ENCODE assay signal across 14 cellular contexts in genomic region chr12:65205886-65206285, GRCh38. TPM values are rescaled to one million over a fixed set of nuclear protein-coding genes. Genes with fewer than 3 reads are reported as not detected.
DNase-seq lines count a peak whose midpoint lies in the region; ATAC-seq and TF ChIP-seq lines count a peak whose summit lies in the region.
"Had no signal": no experiment of that assay in that cellular context is flagged by ENCODE, and none has a peak within 500 bp of the region (broad histone marks: within the 10 kb centered on the region; RNA-seq: fewer than 3 reads in every experiment).

No MANE protein-coding gene starts in this region.

- H3K27me3 Mint-ChIP-seq in activated naive CD8-positive, alpha-beta T cell treated with anti-CD3 and anti-CD28 coated beads for 36 hours: no peaks in the 10 kb centered on the region

- H3K4me3 ChIP-seq in GM12865 (ENCODE audit: low read depth, low read length): no peak overlapping the region
- H3K4me3 ChIP-seq: ascending aorta, HAP-1 had no signal

- peaks cover 44% of the 10 kb centered on the region for H3K36me3 Mint-ChIP-seq in activated naive CD8-positive, alpha-beta T cell treated with anti-CD3 and anti-CD28 coated beads for 36 hours

- peak overlapping the region; percentile 85 for H3K27ac Mint-ChIP-seq in activated naive CD8-positive, alpha-beta T cell treated with anti-CD3 and anti-CD28 coated beads for 36 hours

- H3K4me1 Mint-ChIP-seq in activated naive CD8-positive, alpha-beta T cell treated with anti-CD3 and anti-CD28 coated beads for 36 hours: peaks cover 75% of the 10 kb centered on the region

- DNase-seq in GM12865 (ENCODE audit: low read depth) (peak; percentile 30), SKM-1 treated with dmso at 0.1 percent for 144 hours (lab: John Stamatoyannopoulos, UW; ENCODE audit: unreplicated experiment) (no peak), OCI-M2 (lab: John Stamatoyannopoulos, UW; ENCODE audit: unreplicated experiment) (no peak)
- no peak for DNase-seq in activated naive CD8-positive, alpha-beta T cell treated with anti-CD3 and anti-CD28 coated beads for 36 hours
- DNase-seq in activated CD8-positive, alpha-beta memory T cell treated with anti-CD3 and anti-CD28 coated beads for 24 hours: no peak
- DNase-seq: activated CD4-positive, CD25-positive, alpha-beta regulatory T cell; Kasumi-1; NCI-H2107 had no signal

- H3K9me3 Mint-ChIP-seq in activated naive CD8-positive, alpha-beta T cell treated with anti-CD3 and anti-CD28 coated beads for 36 hours: peaks cover 5% of the 10 kb centered on the region

- no peak for TF ChIP-seq CTCF in GM12865 (IDR thresholded peaks at IDR 0.05; ENCODE audit: insufficient read depth, low read depth, low read length, missing control alignments)

- no peak overlapping the region for H3K4me3 Mint-ChIP-seq in activated naive CD8-positive, alpha-beta T cell treated with anti-CD3 and anti-CD28 coated beads for 36 hours

- ATAC-seq in GM19395 (IDR thresholded peaks at IDR 0.05; ENCODE audit: unreplicated experiment): peak; percentile 46
- peak; percentile 49 for ATAC-seq in HG03066 (IDR thresholded peaks at IDR 0.05; ENCODE audit: low read depth, unreplicated experiment)
- no peak for ATAC-seq in HG02938 (IDR thresholded peaks at IDR 0.05; ENCODE audit: unreplicated experiment)
- ATAC-seq: SK-N-SH treated with all-trans-retinoic acid at 6 μM for 48 hours had no signal

RNA-seq across cellular contexts. Expression of gene LEMD3, which starts 36.5 kb away (rescaled TPM):
- total RNA-seq in activated naive CD8-positive, alpha-beta T cell treated with anti-CD3 and anti-CD28 coated beads for 36 hours: 10 to 100 TPM; 21.2 to 21.3 TPM
